9 cellular contexts compared by ENCODE assay signal in genomic region chr7:113774182-113774807, GRCh38.
DNase-seq lines count a peak whose midpoint lies in the region; ATAC-seq, FAIRE-seq and TF ChIP-seq lines count a peak whose summit lies in the region.
"Had no signal": no experiment of that assay in that cellular context is flagged by ENCODE, and none has a peak within 500 bp of the region (broad histone marks: within the 10 kb centered on the region; RNA-seq: fewer than 3 reads in every experiment).

No MANE protein-coding gene starts in this region.

- 32 to 38% (median 33%) methylated on average over 3 of the region's 3 CpGs for whole genome bisulfite sequencing in psoas muscle, 3 donors

- no peaks in the 10 kb centered on the region for H4K20me1 ChIP-seq in fibroblast of lung (ENCODE audit: control insufficient read depth, extremely low read depth, insufficient read depth, low read length)

- H3K27me3 ChIP-seq in fibroblast of lung (ENCODE audit: control insufficient read depth, insufficient read depth, low read length) (no peaks in the 10 kb centered on the region), psoas muscle (ENCODE audit: insufficient read depth in 3 of 3, low read length in 2 of 3) (no peaks in the 10 kb centered on the region)

- no peak for TF ChIP-seq POLR2A in H54 (IDR thresholded peaks at IDR 0.05; ENCODE audit: low read depth, low read length)

- H3K4me1 ChIP-seq in fibroblast of lung (ENCODE audit: control insufficient read depth, extremely low read depth, insufficient read depth, low read length) = no peaks in the 10 kb centered on the region
- H3K4me1 ChIP-seq in psoas muscle = peaks cover 5% of the 10 kb centered on the region

- no peak overlapping the region for H3K27ac Mint-ChIP-seq in activated T-helper 1 cell treated with anti-CD3 and anti-CD28 coated beads, Interleukin-12 subunit alpha, Interleukin-12 subunit beta, Interleukin-2, Interleukin-4 antibody, amounts not matched to agents 30 ng/mL and 10 ng/mL and 1 ng/mL, durations not matched to agents 14 hours and 24 hours and 36 hours
- H3K27ac Mint-ChIP-seq: activated naive CD8-positive, alpha-beta T cell had no signal

- H3K27ac ChIP-seq in RWPE1 (no peak overlapping the region), fibroblast of lung (ENCODE audit: insufficient read depth, low read length) (no peak overlapping the region), psoas muscle (peak overlapping the region; percentile 79)

- no peak overlapping the region for H2AFZ ChIP-seq in fibroblast of lung (ENCODE audit: low read length)

- no peak overlapping the region for H3K4me2 ChIP-seq in fibroblast of lung (ENCODE audit: extremely low read depth, insufficient read depth, low read length)

- H3K36me3 Mint-ChIP-seq in activated T-helper 1 cell treated with anti-CD3 and anti-CD28 coated beads, Interleukin-12 subunit alpha, Interleukin-12 subunit beta, Interleukin-2, Interleukin-4 antibody, amounts not matched to agents 30 ng/mL and 10 ng/mL and 1 ng/mL, durations not matched to agents 14 hours and 24 hours and 36 hours (ENCODE audit: low read depth) = no peaks in the 10 kb centered on the region
- H3K36me3 Mint-ChIP-seq: activated naive CD8-positive, alpha-beta T cell had no signal

- ATAC-seq in psoas muscle = peak; percentile 93 to 100 (median 98)

- peak; percentile 3 for DNase-seq in H54 (ENCODE audit: insufficient read length, low spot score)
- peak; percentile 20 for DNase-seq in RWPE1 (ENCODE audit: low spot score)
- peak; percentile 61 to 69 for DNase-seq in fibroblast of lung (ENCODE audit: low read depth in 2 of 2)
- DNase-seq in psoas muscle = no peak
- no peak for DNase-seq in OCI-M2 (lab: John Stamatoyannopoulos, UW; ENCODE audit: unreplicated experiment)
- DNase-seq in activated T-helper 1 cell treated with anti-CD3 and anti-CD28 coated beads, Interleukin-12 subunit alpha, Interleukin-12 subunit beta, Interleukin-2, Interleukin-4 antibody, amounts not matched to agents 30 ng/mL and 10 ng/mL and 1 ng/mL, durations not matched to agents 14 hours and 24 hours and 36 hours (ENCODE audit: low spot score) = no peak

- POLR2A ChIA-PET in RWPE1 (lab: Yijun Ruan, JAX; ENCODE audit: low non-redundant PET) = no interaction called here

- no peaks in the 10 kb centered on the region for H3K9me3 Mint-ChIP-seq in activated T-helper 1 cell treated with anti-CD3 and anti-CD28 coated beads, Interleukin-12 subunit alpha, Interleukin-12 subunit beta, Interleukin-2, Interleukin-4 antibody, amounts not matched to agents 30 ng/mL and 10 ng/mL and 1 ng/mL, durations not matched to agents 14 hours and 24 hours and 36 hours

- H3K9ac ChIP-seq in fibroblast of lung (ENCODE audit: insufficient read depth, low read length) = no peak overlapping the region

- no peaks in the 10 kb centered on the region for H3K4me1 Mint-ChIP-seq in activated T-helper 1 cell treated with anti-CD3 and anti-CD28 coated beads, Interleukin-12 subunit alpha, Interleukin-12 subunit beta, Interleukin-2, Interleukin-4 antibody, amounts not matched to agents 30 ng/mL and 10 ng/mL and 1 ng/mL, durations not matched to agents 14 hours and 24 hours and 36 hours (ENCODE audit: low read depth)

- no peaks in the 10 kb centered on the region for H3K27me3 Mint-ChIP-seq in activated T-helper 1 cell treated with anti-CD3 and anti-CD28 coated beads, Interleukin-12 subunit alpha, Interleukin-12 subunit beta, Interleukin-2, Interleukin-4 antibody, amounts not matched to agents 30 ng/mL and 10 ng/mL and 1 ng/mL, durations not matched to agents 14 hours and 24 hours and 36 hours (ENCODE audit: insufficient read depth)
- H3K27me3 Mint-ChIP-seq: activated naive CD8-positive, alpha-beta T cell had no signal

- no peak overlapping the region for H3K4me3 Mint-ChIP-seq in activated T-helper 1 cell treated with anti-CD3 and anti-CD28 coated beads, Interleukin-12 subunit alpha, Interleukin-12 subunit beta, Interleukin-2, Interleukin-4 antibody, amounts not matched to agents 30 ng/mL and 10 ng/mL and 1 ng/mL, durations not matched to agents 14 hours and 24 hours and 36 hours
- H3K4me3 Mint-ChIP-seq: activated naive CD8-positive, alpha-beta T cell had no signal

- TF ChIP-seq CTCF in GM12873 (IDR thresholded peaks at IDR 0.05; ENCODE audit: insufficient read depth, low read depth, low read length, missing control alignments) (peak; percentile 65), LNCAP (IDR thresholded peaks at IDR 0.05) (peak; percentile 78), RWPE1 (conservative IDR thresholded peaks at IDR 0.05; ENCODE audit: low read depth) (peak; percentile 88), fibroblast of lung (conservative IDR thresholded peaks at IDR 0.05 in 1 of 2, IDR thresholded peaks at IDR 0.05 in 1 of 2; ENCODE audit: low read depth in 1 of 2, low read length in 2 of 2) (peak; percentile 58 to 75), psoas muscle (IDR thresholded peaks at IDR 0.05) (peak; percentile 58)

- H3K79me2 ChIP-seq in fibroblast of lung (ENCODE audit: control insufficient read depth, insufficient read depth, low read length) = no peaks in the 10 kb centered on the region

- no peak for FAIRE-seq in H54 (lab: Jason Lieb, UNC)

- H3K9me3 ChIP-seq in fibroblast of lung (ENCODE audit: control insufficient read depth, insufficient read depth, low read depth, low read length) (no peaks in the 10 kb centered on the region), psoas muscle (no peaks in the 10 kb centered on the region)

- CTCF ChIA-PET in RWPE1 (lab: Yijun Ruan, JAX) = interaction anchor here (0.7 to 1.1 kb wide), 3 partner anchors 38 to 90 kb away, joined by 3 to 4 read pairs (median 3); no protein-coding TSS in a partner anchor

- H3K36me3 ChIP-seq in fibroblast of lung (ENCODE audit: control insufficient read depth, insufficient read depth, low read length) = no peaks in the 10 kb centered on the region
- no peaks in the 10 kb centered on the region for H3K36me3 ChIP-seq in psoas muscle (ENCODE audit: insufficient read depth in 1 of 2, low read depth in 1 of 2)

- intact Hi-C loops in psoas muscle (cut with DNase I) = loop anchor here (5.0 to 10.0 kb wide), 2 partner anchors 143 to 311 kb away; partner anchors contain the start of gene PPP1R3A (in 2 of the 2)
- intact Hi-C loops in activated T-helper 1 cell treated with anti-CD3 and anti-CD28 coated beads, Interleukin-12 subunit alpha, Interleukin-12 subunit beta, Interleukin-2, Interleukin-4 antibody, amounts not matched to agents 30 ng/mL and 10 ng/mL and 1 ng/mL, durations not matched to agents 14 hours and 24 hours and 36 hours (cut with micrococcal nuclease) = no loop called here

- H3K4me3 ChIP-seq in fibroblast of lung (replicated peaks in 1 of 4; ENCODE audit: control extremely low read depth in 1 of 4, insufficient read depth in 1 of 4, low read depth in 3 of 4, low read length in 4 of 4) (no peak overlapping the region), psoas muscle (peak overlapping the region; percentile 35)

Comparison
In these comparisons a context has a peak if more than half of its experiments do, and no peak if none do; other contexts are left out.
1. DNase-seq: peak in H54 (single experiment), RWPE1 (single experiment) and fibroblast of lung (2 of 2); none in psoas muscle (0 of 2), OCI-M2 (single experiment) and activated T-helper 1 cell treated with anti-CD3 and anti-CD28 coated beads, Interleukin-12 subunit alpha, Interleukin-12 subunit beta, Interleukin-2, Interleukin-4 antibody, amounts not matched to agents 30 ng/mL and 10 ng/mL and 1 ng/mL, durations not matched to agents 14 hours and 24 hours and 36 hours (single experiment).
2. Peak in every context shown above with its lines, with median percentiles within 50 percentile points of each other: CTCF ChIP-seq.